Comparison of ENCODE assay signal across 1 cellular context in genomic region chr7:108004220-108005142, GRCh38.
TF ChIP-seq lines count a peak whose summit lies in the region.

No MANE protein-coding gene starts in this region.

TF ChIP-seq in HepG2, 621 proteins besides CTCF, POLR2A, EP300 and RAD21 (continued from another document and continues in another):
- TF ChIP-seq ZBTB40 (IDR thresholded peaks at IDR 0.05) (no peak), ZBTB40 (CRISPR knock-in tag; IDR thresholded peaks at IDR 0.05) (no peak), ZNF510 (CRISPR knock-in tag; IDR thresholded peaks at IDR 0.05; ENCODE audit: low read depth) (0 out of 2 replicates have a peak, but pooled peaks have one; percentile 59), RXRA (CRISPR knock-in tag; IDR thresholded peaks at IDR 0.05) (0 out of 2 replicates have a peak, but pooled peaks have one; percentile 22), ESRRA (CRISPR knock-in tag; IDR thresholded peaks at IDR 0.05; ENCODE audit: low read depth) (no peak), ZNF484 (CRISPR knock-in tag; IDR thresholded peaks at IDR 0.05; ENCODE audit: borderline replicate concordance, low read depth) (no peak), HOXA9 (CRISPR knock-in tag; IDR thresholded peaks at IDR 0.05; ENCODE audit: borderline replicate concordance) (no peak), ZBTB1 (CRISPR knock-in tag; IDR thresholded peaks at IDR 0.05; ENCODE audit: borderline replicate concordance) (no peak), ZNF333 (CRISPR knock-in tag; IDR thresholded peaks at IDR 0.05; ENCODE audit: borderline replicate concordance) (no peak), IKZF5 (CRISPR knock-in tag; IDR thresholded peaks at IDR 0.05) (peak; percentile 36), SIN3B (IDR thresholded peaks at IDR 0.05; ENCODE audit: low read length) (no peak), TARDBP (CRISPR knock-in tag; IDR thresholded peaks at IDR 0.05) (0 out of 2 replicates have a peak, but pooled peaks have one; percentile 29), SNAPC4 (CRISPR knock-in tag; IDR thresholded peaks at IDR 0.05) (no peak), SOX13 (IDR thresholded peaks at IDR 0.05) (no peak), SOX13 (CRISPR knock-in tag; conservative IDR thresholded peaks at IDR 0.05 in 1 of 2, IDR thresholded peaks at IDR 0.05 in 1 of 2) (peak in 1 of 2 experiments; percentile 56; a peak in 2 of 4 replicates), ZNF260 (CRISPR knock-in tag; IDR thresholded peaks at IDR 0.05; ENCODE audit: borderline replicate concordance, low read depth) (no peak), NFATC3 (CRISPR knock-in tag; IDR thresholded peaks at IDR 0.05) (no peak), HMGXB4 (CRISPR knock-in tag; IDR thresholded peaks at IDR 0.05; ENCODE audit: borderline replicate concordance in 1 of 2, low read depth in 1 of 2) (0 out of 4 replicates have a peak, but pooled peaks of 1 of the 2 experiments have one; percentile 29), ZC3H4 (CRISPR knock-in tag; IDR thresholded peaks at IDR 0.05; ENCODE audit: borderline replicate concordance) (peak; percentile 11; the same call in 1 of the 2 replicates), FUBP1 (CRISPR knock-in tag; IDR thresholded peaks at IDR 0.05; ENCODE audit: borderline replicate concordance) (no peak), ZBTB14 (CRISPR knock-in tag; IDR thresholded peaks at IDR 0.05) (no peak), IRF2 (CRISPR knock-in tag; IDR thresholded peaks at IDR 0.05) (peak; percentile 20; the same call in 1 of the 2 replicates), POLR2AphosphoS5 (IDR thresholded peaks at IDR 0.05; ENCODE audit: low read depth, low read length) (peak; percentile 53), GPN1 (CRISPR knock-in tag; IDR thresholded peaks at IDR 0.05; ENCODE audit: borderline replicate concordance) (no peak), ARID2 (CRISPR knock-in tag; IDR thresholded peaks at IDR 0.05; ENCODE audit: borderline replicate concordance) (0 out of 2 replicates have a peak, but pooled peaks have one; percentile 37), SAP130 (CRISPR knock-in tag; IDR thresholded peaks at IDR 0.05; ENCODE audit: low read depth) (peak; percentile 60), CREM (IDR thresholded peaks at IDR 0.05) (no peak), CREM (CRISPR knock-in tag; IDR thresholded peaks at IDR 0.05) (no peak), MAX (IDR thresholded peaks at IDR 0.05) (peak; percentile 45), DR1 (CRISPR knock-in tag; IDR thresholded peaks at IDR 0.05) (no peak), HNRNPUL1 (IDR thresholded peaks at IDR 0.05; ENCODE audit: low read depth, low read length) (no peak; the same call in 1 of the 2 replicates), TERF1 (CRISPR knock-in tag; IDR thresholded peaks at IDR 0.05) (no peak), ADNP (CRISPR knock-in tag; IDR thresholded peaks at IDR 0.05) (no peak), ZNF362 (CRISPR knock-in tag; IDR thresholded peaks at IDR 0.05; ENCODE audit: borderline replicate concordance) (no peak), ZNF331 (CRISPR knock-in tag; IDR thresholded peaks at IDR 0.05) (peak; percentile 29; the same call in 1 of the 2 replicates)
